Comparison of ENCODE assay signal across 8 cellular contexts in genomic region chr9:94860678-94861588, GRCh38.
DNase-seq lines count a peak whose midpoint lies in the region; ATAC-seq and TF ChIP-seq lines count a peak whose summit lies in the region.

No MANE protein-coding gene starts in this region.

- H3K4me2 ChIP-seq in OCI-LY7 (ENCODE audit: low read length) = peak overlapping the region; percentile 54

- H3K27ac ChIP-seq in OCI-LY7 (ENCODE audit: low read depth, low read length, poor library complexity, severe bottlenecking) (no peak overlapping the region), upper lobe of right lung (peak overlapping the region; percentile 56)

- POLR2A ChIA-PET in OCI-LY7 (lab: Charles Lee) = interaction anchor here (0.6 to 0.9 kb wide), 4 partner anchors 9 to 39 kb away, joined by 3 to 5 read pairs (median 4); no protein-coding TSS in a partner anchor

- H3K4me1 ChIP-seq in OCI-LY7 (ENCODE audit: insufficient read depth, low read length, poor library complexity, severe bottlenecking) (peaks cover 20% of the 10 kb centered on the region), upper lobe of right lung (peaks cover 28% of the 10 kb centered on the region)

- CTCF ChIA-PET in OCI-LY7 (lab: Charles Lee; ENCODE audit: unreplicated experiment) = interaction anchor here (1.1 kb wide), 1 partner anchor 18 kb away, joined by 3 read pairs; no protein-coding TSS in a partner anchor

- H3K9me2 ChIP-seq in OCI-LY7 (ENCODE audit: insufficient read depth, low read length) = no peaks in the 10 kb centered on the region

- no TSS peak for BruUV-seq in OCI-LY7 (replicated peaks; lab: Mats Ljungman, UMichigan)

- H3K9me3 ChIP-seq in OCI-LY7 (ENCODE audit: low read length) = no peaks in the 10 kb centered on the region
- H3K9me3 ChIP-seq in upper lobe of right lung = no peaks in the 10 kb centered on the region

- peak; percentile 63 for DNase-seq in NK-92 treated with Interleukin-12 subunit alpha and Interleukin-12 subunit beta, amount 100 ng/mL, for 24 hours (lab: John Stamatoyannopoulos, UW)
- DNase-seq in NK-92 (lab: John Stamatoyannopoulos, UW; ENCODE audit: unreplicated experiment) (no peak), OCI-LY7 (ENCODE audit: low spot score) (peak; percentile 84), activated T-helper 1 cell treated with Interleukin-2 at 50 U/mL for 16 hours (ENCODE audit: low read depth) (peak; percentile 46), myocyte (ENCODE audit: low read depth) (peak; percentile 98), upper lobe of right lung (no peak), COLO829 (ENCODE audit: low spot score) (no peak)

- H2AFZ ChIP-seq in OCI-LY7 (ENCODE audit: low read length) = no peak overlapping the region

- no peaks in the 10 kb centered on the region for H3K27me3 ChIP-seq in upper lobe of right lung

- intact Hi-C loops in OCI-LY7 (cut with micrococcal nuclease; ENCODE audit: unreplicated experiment) (loop anchor here (1.0 to 2.0 kb wide), 2 partner anchors 14 to 34 kb away; no protein-coding TSS in a partner anchor), upper lobe of right lung (cut with DNase I) (no loop called here)

- H4K20me1 ChIP-seq in OCI-LY7 (ENCODE audit: insufficient read depth, low read length) = peaks cover 17% of the 10 kb centered on the region

- no peak for TF ChIP-seq CTCF in OCI-LY7 (conservative IDR thresholded peaks at IDR 0.05; ENCODE audit: low read length)
- no peak for TF ChIP-seq CTCF in upper lobe of right lung (IDR thresholded peaks at IDR 0.05)

- H3K4me3 ChIP-seq in OCI-LY7 (ENCODE audit: low read depth, low read length, poor library complexity, severe bottlenecking) (peak overlapping the region; percentile 15), upper lobe of right lung (no peak overlapping the region)

- no peaks in the 10 kb centered on the region for H3K79me2 ChIP-seq in OCI-LY7 (ENCODE audit: insufficient read depth, low read depth, low read length)

- H3K36me3 ChIP-seq in OCI-LY7 (ENCODE audit: insufficient read depth, low read length) = no peaks in the 10 kb centered on the region
- H3K36me3 ChIP-seq in upper lobe of right lung = no peaks in the 10 kb centered on the region

- ATAC-seq in HG03060 (IDR thresholded peaks at IDR 0.05; ENCODE audit: low read depth, unreplicated experiment) (peak; percentile 90), upper lobe of right lung (peak; percentile 55)

Comparison
In these comparisons a context has a peak if more than half of its experiments do, and no peak if none do; other contexts are left out.
1. DNase-seq: peak in NK-92 treated with Interleukin-12 subunit alpha and Interleukin-12 subunit beta, amount 100 ng/mL, for 24 hours (single experiment), OCI-LY7 (single experiment), activated T-helper 1 cell treated with Interleukin-2 at 50 U/mL for 16 hours (single experiment) and myocyte (single experiment); none in NK-92 (single experiment), upper lobe of right lung (single experiment) and COLO829 (single experiment).